In genomic region chr19:52601025-52601973, GRCh38 we compare ENCODE assay signal across 1 cellular context.
TF ChIP-seq lines count a peak whose summit lies in the region.

No MANE protein-coding gene starts in this region.

TF ChIP-seq in HEK293, 187 proteins besides CTCF, POLR2A, EP300 and RAD21:
- TF ChIP-seq ZNF280D (tag by site-specific recombination; IDR thresholded peaks at IDR 0.05) (no peak), ZNF560 (tag by site-specific recombination; IDR thresholded peaks at IDR 0.05; ENCODE audit: borderline replicate concordance) (peak; percentile 89), ZBTB8A (tag by site-specific recombination; IDR thresholded peaks at IDR 0.05) (peak; percentile 27; the same call in 1 of the 2 replicates), KLF1 (tag by site-specific recombination; IDR thresholded peaks at IDR 0.05) (0 out of 2 replicates have a peak, but pooled peaks have one; percentile 17), KLF8 (tag by site-specific recombination; IDR thresholded peaks at IDR 0.05) (0 out of 2 replicates have a peak, but pooled peaks have one; percentile 15), ZNF791 (tag by site-specific recombination; IDR thresholded peaks at IDR 0.05) (no peak), KLF9 (tag by site-specific recombination; IDR thresholded peaks at IDR 0.05; ENCODE audit: low read depth) (peak; percentile 68), SP3 (tag by site-specific recombination; IDR thresholded peaks at IDR 0.05) (peak; percentile 52), ZNF239 (tag by site-specific recombination; IDR thresholded peaks at IDR 0.05) (no peak), SP2 (tag by site-specific recombination; IDR thresholded peaks at IDR 0.05) (peak; percentile 80), HOXC10 (CRISPR knock-in tag; IDR thresholded peaks at IDR 0.05) (no peak), ZNF645 (tag by site-specific recombination; IDR thresholded peaks at IDR 0.05) (no peak), ZNF629 (tag by site-specific recombination; IDR thresholded peaks at IDR 0.05) (no peak), ZBTB44 (tag by site-specific recombination; IDR thresholded peaks at IDR 0.05) (no peak), ZBTB26 (tag by site-specific recombination; optimal IDR thresholded peaks at IDR 0.05) (peak; percentile 23)
